In genomic region chr15:63491116-63491817, GRCh38 we compare ENCODE assay signal across 12 cellular contexts. TPM values are rescaled to one million over a fixed set of nuclear protein-coding genes. Genes with fewer than 3 reads are reported as not detected.
A peak's percentile ranks its signal among the peaks of the same experiment; 100 is the strongest.
DNase-seq lines count a peak whose midpoint lies in the region; ATAC-seq, FAIRE-seq and TF ChIP-seq lines count a peak whose summit lies in the region.
"Had no signal": no experiment of that assay in that cellular context is flagged by ENCODE, and none has a peak within 500 bp of the region (broad histone marks: within the 10 kb centered on the region; RNA-seq: fewer than 3 reads in every experiment).

No MANE protein-coding gene starts in this region.

- no peaks in the 10 kb centered on the region for H3K79me2 ChIP-seq in astrocyte (ENCODE audit: insufficient read depth, low read length)

- peak in 1 of 7 experiments; percentile 46 for DNase-seq in CD8-positive, alpha-beta T cell
- DNase-seq in NAMALWA (ENCODE audit: low spot score) (peak; percentile 51), astrocyte (ENCODE audit: low read depth) (no peak), natural killer cell (no peak), NCI-H2196 (lab: John Stamatoyannopoulos, UW; ENCODE audit: unreplicated experiment) (no peak), kidney tubule cell (ENCODE audit: low spot score) (no peak), T-helper 1 cell (no peak), NCI-H1694 (lab: John Stamatoyannopoulos, UW) (no peak)
- DNase-seq: activated T-cell treated with anti-CD3 and anti-CD28 coated beads, Interleukin-2, amount 50 U/mL, for 24 hours; colonic mucosa; NCI-H2029 treated with DMSO at 0.1 percent for 48 hours had no signal

- POLR2A ChIA-PET in CD8-positive, alpha-beta T cell (lab: Charles Lee), result interaction anchor here (0.8 to 3.6 kb wide), 4 partner anchors 12 to 55 kb away, joined by 3 to 18 read pairs (median 4); partner anchors contain the start of gene USP3

- H3K4me3 ChIP-seq in CD8-positive, alpha-beta T cell (ENCODE audit: low read depth, low read length), result no peak overlapping the region
- H3K4me3 ChIP-seq in astrocyte (ENCODE audit: insufficient read depth, low read depth, low read length), result no peak overlapping the region
- H3K4me3 ChIP-seq: colonic mucosa had no signal

- H3K27me3 ChIP-seq in CD8-positive, alpha-beta T cell (ENCODE audit: insufficient read depth, low read length), result no peaks in the 10 kb centered on the region
- peaks cover 2% of the 10 kb centered on the region for H3K27me3 ChIP-seq in astrocyte (ENCODE audit: insufficient read depth, low read length)
- H3K27me3 ChIP-seq: colonic mucosa had no signal

- no peak for ATAC-seq in CD8-positive, alpha-beta T cell
- ATAC-seq in natural killer cell, result peak in 1 of 3 donors; percentile 56

- H3K27ac Mint-ChIP-seq in CD8-positive, alpha-beta T cell, result peak overlapping the region; percentile 47
- H3K27ac Mint-ChIP-seq in astrocyte (ENCODE audit: unreplicated experiment), result peak overlapping the region; percentile 75
- H3K27ac Mint-ChIP-seq in natural killer cell, result peak overlapping the region; percentile 19 to 77
- H3K27ac Mint-ChIP-seq: activated T-cell treated with anti-CD3 and anti-CD28 coated beads, Interleukin-2, amount 50 U/mL, for 24 hours; T-helper 1 cell treated with Interleukin-12 subunit alpha and Interleukin-12 subunit beta and Interleukin-4 antibody, amounts not matched to agents 30 μg/mL and 1 μg/mL, for 36 hours had no signal

- no peaks in the 10 kb centered on the region for H4K20me1 ChIP-seq in astrocyte (ENCODE audit: insufficient read depth, low read length)

- peaks cover 42% of the 10 kb centered on the region for H3K4me1 ChIP-seq in CD8-positive, alpha-beta T cell (ENCODE audit: insufficient read depth, low read length)
- H3K4me1 ChIP-seq in astrocyte (ENCODE audit: insufficient read depth, low read length), result peaks cover 10% of the 10 kb centered on the region
- H3K4me1 ChIP-seq: colonic mucosa had no signal

- no peaks in the 10 kb centered on the region for H3K36me3 ChIP-seq in CD8-positive, alpha-beta T cell (ENCODE audit: insufficient read depth, low read length)
- H3K36me3 ChIP-seq in astrocyte (ENCODE audit: insufficient read depth, low read length), result no peaks in the 10 kb centered on the region
- H3K36me3 ChIP-seq: colonic mucosa had no signal

- no peak for FAIRE-seq in astrocyte (lab: Jason Lieb, UNC)

- H3K36me3 Mint-ChIP-seq in CD8-positive, alpha-beta T cell, result no peaks in the 10 kb centered on the region
- no peaks in the 10 kb centered on the region for H3K36me3 Mint-ChIP-seq in astrocyte (ENCODE audit: low read depth, unreplicated experiment)
- H3K36me3 Mint-ChIP-seq in natural killer cell, result no peaks in the 10 kb centered on the region

- intact Hi-C loops in CD8-positive, alpha-beta T cell (cut with DNase I, micrococcal nuclease), result no loop called here
- intact Hi-C loops in natural killer cell (cut with micrococcal nuclease), result no loop called here

- H3K27me3 Mint-ChIP-seq in CD8-positive, alpha-beta T cell (ENCODE audit: low read depth), result no peaks in the 10 kb centered on the region
- H3K27me3 Mint-ChIP-seq in astrocyte (ENCODE audit: low read depth, unreplicated experiment) (peaks cover 8% of the 10 kb centered on the region), natural killer cell (ENCODE audit: low read depth in 2 of 2) (no peaks in the 10 kb centered on the region)
- H3K27me3 Mint-ChIP-seq: activated T-cell treated with anti-CD3 and anti-CD28 coated beads, Interleukin-2, amount 50 U/mL, for 24 hours had no signal

- H3K9me3 Mint-ChIP-seq in CD8-positive, alpha-beta T cell, result no peaks in the 10 kb centered on the region
- H3K9me3 Mint-ChIP-seq in astrocyte (ENCODE audit: unreplicated experiment) (no peaks in the 10 kb centered on the region), natural killer cell (no peaks in the 10 kb centered on the region)
- H3K9me3 Mint-ChIP-seq: activated T-cell treated with anti-CD3 and anti-CD28 coated beads, Interleukin-2, amount 50 U/mL, for 24 hours; T-helper 1 cell treated with Interleukin-12 subunit alpha and Interleukin-12 subunit beta and Interleukin-4 antibody, amounts not matched to agents 30 μg/mL and 1 μg/mL, for 36 hours had no signal

- no peak overlapping the region for H3K4me2 ChIP-seq in astrocyte (ENCODE audit: low read length)

- no peak for TF ChIP-seq CTCF in CD8-positive, alpha-beta T cell (IDR thresholded peaks at IDR 0.05)
- TF ChIP-seq CTCF in astrocyte (IDR thresholded peaks at IDR 0.05; ENCODE audit: insufficient read depth, low read depth, low read length), result no peak
- no peak for TF ChIP-seq CTCF in natural killer cell (IDR thresholded peaks at IDR 0.05)

- CTCF ChIA-PET in CD8-positive, alpha-beta T cell (lab: Charles Lee), result interaction anchor here (1.4 to 4.7 kb wide), 3 partner anchors 13 to 111 kb away, joined by 3 to 92 read pairs (median 4); partner anchors contain the start of gene USP3

- no peak overlapping the region for H3K4me3 Mint-ChIP-seq in CD8-positive, alpha-beta T cell
- H3K4me3 Mint-ChIP-seq in astrocyte (ENCODE audit: unreplicated experiment) (no peak overlapping the region), natural killer cell (no peak overlapping the region)
- H3K4me3 Mint-ChIP-seq: activated T-cell treated with anti-CD3 and anti-CD28 coated beads, Interleukin-2, amount 50 U/mL, for 24 hours; T-helper 1 cell treated with Interleukin-12 subunit alpha and Interleukin-12 subunit beta and Interleukin-4 antibody, amounts not matched to agents 30 μg/mL and 1 μg/mL, for 36 hours had no signal

- no peak overlapping the region for H3K9ac ChIP-seq in astrocyte (ENCODE audit: low read length)

- no peak overlapping the region for H2AFZ ChIP-seq in astrocyte (ENCODE audit: low read depth, low read length)

- H3K27ac ChIP-seq in CD8-positive, alpha-beta T cell (ENCODE audit: low read depth, low read length), result no peak overlapping the region
- no peak overlapping the region for H3K27ac ChIP-seq in astrocyte (ENCODE audit: low read depth, low read length)
- H3K27ac ChIP-seq: colonic mucosa had no signal

- peaks cover 66% of the 10 kb centered on the region for H3K4me1 Mint-ChIP-seq in CD8-positive, alpha-beta T cell (ENCODE audit: low read depth)
- H3K4me1 Mint-ChIP-seq in astrocyte (ENCODE audit: low read depth, unreplicated experiment) (peaks cover 20% of the 10 kb centered on the region), natural killer cell (peaks cover 36 to 41% of the 10 kb centered on the region in 2 donors)

- no peaks in the 10 kb centered on the region for H3K9me3 ChIP-seq in CD8-positive, alpha-beta T cell (ENCODE audit: low read length)
- no peaks in the 10 kb centered on the region for H3K9me3 ChIP-seq in astrocyte (ENCODE audit: insufficient read depth, low read depth, low read length)
- H3K9me3 ChIP-seq: colonic mucosa had no signal

RNA-seq across cellular contexts. Expression of gene USP3, which starts 13.1 kb away (rescaled TPM):
- 100 to 1,000 TPM; 264 to 275 TPM for total RNA-seq in CD8-positive, alpha-beta T cell
- total RNA-seq in astrocyte (38.1 and 40.1 TPM in 2 replicates), natural killer cell (100 to 1,000 TPM; 163 to 187 (median 169) TPM)
